ENCODE assay signal across 1 cellular context in the genomic region with DNA sequence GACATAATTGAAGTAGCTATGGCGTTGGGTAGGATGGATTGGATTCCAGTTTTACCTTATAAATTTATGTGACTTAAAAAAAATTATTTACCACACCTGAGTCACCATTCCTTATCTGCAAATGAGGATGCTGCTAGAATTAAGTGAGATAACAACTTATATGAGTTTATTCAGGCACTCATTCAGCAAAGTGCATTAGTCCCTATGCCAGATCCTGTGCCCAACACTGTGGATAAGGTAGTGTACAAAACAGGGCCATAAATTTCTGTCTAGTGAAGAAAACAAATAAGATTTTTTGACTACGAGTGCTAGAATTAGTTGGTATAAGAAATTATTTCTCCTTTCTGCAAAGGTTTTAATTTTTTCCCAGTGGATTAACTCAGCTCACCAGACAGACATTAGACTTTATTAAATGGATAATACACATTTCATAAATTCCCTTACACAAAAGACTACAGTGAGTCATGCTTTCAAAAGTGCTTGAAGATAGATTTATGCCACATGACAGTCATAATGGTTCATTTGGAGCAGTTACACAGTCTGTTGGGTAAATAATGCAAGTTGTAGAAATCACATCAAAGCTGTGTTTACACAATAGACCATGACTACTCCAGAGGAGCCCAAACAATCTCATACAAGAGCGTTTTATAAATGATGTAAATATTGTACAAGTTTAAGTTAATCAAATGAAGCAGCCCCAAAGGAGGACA.
TF ChIP-seq lines count a peak whose summit lies in the region.

No MANE protein-coding gene starts in this region.

TF ChIP-seq in A549, 52 proteins besides CTCF, POLR2A, EP300 and RAD21 (continued from another document):
- TF ChIP-seq FOSL2 (IDR thresholded peaks at IDR 0.05) (peak; percentile 95), FOSL2 (CRISPR knock-in tag; IDR thresholded peaks at IDR 0.05) (peak; percentile 98), ESRRA (IDR thresholded peaks at IDR 0.05; ENCODE audit: borderline replicate concordance, low read length) (no peak), JUN (IDR thresholded peaks at IDR 0.05) (peak; percentile 92 to 98; a peak in 4 of 5 replicates), NR3C1 (IDR thresholded peaks at IDR 0.05) (no peak), MAFK (IDR thresholded peaks at IDR 0.05; ENCODE audit: partially characterized antibody) (peak; percentile 26), HDAC2 (IDR thresholded peaks at IDR 0.05) (no peak), BHLHE40 (IDR thresholded peaks at IDR 0.05; ENCODE audit: low read depth, low read length) (no peak), CEBPB (IDR thresholded peaks at IDR 0.05) (peak; percentile 94 to 97), CBX8 (IDR thresholded peaks at IDR 0.05) (no peak), ZFP36 (IDR thresholded peaks at IDR 0.05; ENCODE audit: borderline replicate concordance, partially characterized antibody) (peak; percentile 18), RCOR1 (IDR thresholded peaks at IDR 0.05; ENCODE audit: low read depth, low read length) (no peak)
- TF ChIP-seq, protein P1, sequence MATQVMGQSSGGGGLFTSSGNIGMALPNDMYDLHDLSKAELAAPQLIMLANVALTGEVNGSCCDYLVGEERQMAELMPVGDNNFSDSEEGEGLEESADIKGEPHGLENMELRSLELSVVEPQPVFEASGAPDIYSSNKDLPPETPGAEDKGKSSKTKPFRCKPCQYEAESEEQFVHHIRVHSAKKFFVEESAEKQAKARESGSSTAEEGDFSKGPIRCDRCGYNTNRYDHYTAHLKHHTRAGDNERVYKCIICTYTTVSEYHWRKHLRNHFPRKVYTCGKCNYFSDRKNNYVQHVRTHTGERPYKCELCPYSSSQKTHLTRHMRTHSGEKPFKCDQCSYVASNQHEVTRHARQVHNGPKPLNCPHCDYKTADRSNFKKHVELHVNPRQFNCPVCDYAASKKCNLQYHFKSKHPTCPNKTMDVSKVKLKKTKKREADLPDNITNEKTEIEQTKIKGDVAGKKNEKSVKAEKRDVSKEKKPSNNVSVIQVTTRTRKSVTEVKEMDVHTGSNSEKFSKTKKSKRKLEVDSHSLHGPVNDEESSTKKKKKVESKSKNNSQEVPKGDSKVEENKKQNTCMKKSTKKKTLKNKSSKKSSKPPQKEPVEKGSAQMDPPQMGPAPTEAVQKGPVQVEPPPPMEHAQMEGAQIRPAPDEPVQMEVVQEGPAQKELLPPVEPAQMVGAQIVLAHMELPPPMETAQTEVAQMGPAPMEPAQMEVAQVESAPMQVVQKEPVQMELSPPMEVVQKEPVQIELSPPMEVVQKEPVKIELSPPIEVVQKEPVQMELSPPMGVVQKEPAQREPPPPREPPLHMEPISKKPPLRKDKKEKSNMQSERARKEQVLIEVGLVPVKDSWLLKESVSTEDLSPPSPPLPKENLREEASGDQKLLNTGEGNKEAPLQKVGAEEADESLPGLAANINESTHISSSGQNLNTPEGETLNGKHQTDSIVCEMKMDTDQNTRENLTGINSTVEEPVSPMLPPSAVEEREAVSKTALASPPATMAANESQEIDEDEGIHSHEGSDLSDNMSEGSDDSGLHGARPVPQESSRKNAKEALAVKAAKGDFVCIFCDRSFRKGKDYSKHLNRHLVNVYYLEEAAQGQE (IDR thresholded peaks at IDR 0.05), result no peak
- TF ChIP-seq, protein P2, sequence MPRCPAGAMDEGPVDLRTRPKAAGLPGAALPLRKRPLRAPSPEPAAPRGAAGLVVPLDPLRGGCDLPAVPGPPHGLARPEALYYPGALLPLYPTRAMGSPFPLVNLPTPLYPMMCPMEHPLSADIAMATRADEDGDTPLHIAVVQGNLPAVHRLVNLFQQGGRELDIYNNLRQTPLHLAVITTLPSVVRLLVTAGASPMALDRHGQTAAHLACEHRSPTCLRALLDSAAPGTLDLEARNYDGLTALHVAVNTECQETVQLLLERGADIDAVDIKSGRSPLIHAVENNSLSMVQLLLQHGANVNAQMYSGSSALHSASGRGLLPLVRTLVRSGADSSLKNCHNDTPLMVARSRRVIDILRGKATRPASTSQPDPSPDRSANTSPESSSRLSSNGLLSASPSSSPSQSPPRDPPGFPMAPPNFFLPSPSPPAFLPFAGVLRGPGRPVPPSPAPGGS (IDR thresholded peaks at IDR 0.05), result peak; percentile 98; the same call in 2 of the 3 replicates
- TF ChIP-seq, protein P3, sequence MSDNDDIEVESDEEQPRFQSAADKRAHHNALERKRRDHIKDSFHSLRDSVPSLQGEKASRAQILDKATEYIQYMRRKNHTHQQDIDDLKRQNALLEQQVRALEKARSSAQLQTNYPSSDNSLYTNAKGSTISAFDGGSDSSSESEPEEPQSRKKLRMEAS (IDR thresholded peaks at IDR 0.05), result peak; percentile 66
